Comparison of ENCODE assay signal across 9 cellular contexts in genomic region chr9:128098017-128098935, GRCh38. TPM values are rescaled to one million over a fixed set of nuclear protein-coding genes. Genes with fewer than 3 reads are reported as not detected.
DNase-seq lines count a peak whose midpoint lies in the region; ATAC-seq and TF ChIP-seq lines count a peak whose summit lies in the region.
"Had no signal": no experiment of that assay in that cellular context is flagged by ENCODE, and none has a peak within 500 bp of the region (broad histone marks: within the 10 kb centered on the region; RNA-seq: fewer than 3 reads in every experiment).

No MANE protein-coding gene starts in this region.

- peak; percentile 99 for DNase-seq in EL
- DNase-seq in NCI-H2107 (lab: John Stamatoyannopoulos, UW) = peak; percentile 90
- DNase-seq in cerebellar cortex (ENCODE audit: low spot score) = peak; percentile 98
- DNase-seq in inferior parietal cortex (ENCODE audit: extremely low spot score) = peak; percentile 76

- H3K9me3 ChIP-seq in skeletal muscle tissue (ENCODE audit: control insufficient read depth in 3 of 3, low read length in 3 of 3) = no peaks in the 10 kb centered on the region

- H3K9ac ChIP-seq in skeletal muscle tissue (ENCODE audit: low read depth in 1 of 3, low read length in 3 of 3) = peak overlapping the region; percentile 95 to 100 (median 98)

- H3K36me3 ChIP-seq in skeletal muscle tissue (ENCODE audit: control insufficient read depth in 3 of 3, insufficient read depth in 3 of 3, low read length in 3 of 3) = peaks cover 7 to 42% (median 26%) of the 10 kb centered on the region in 3 donors

- H3K27ac ChIP-seq in VCaP (peak overlapping the region; percentile 56), skeletal muscle tissue (ENCODE audit: low read depth, low read length) (peak overlapping the region; percentile 97)

- H3K27me3 ChIP-seq in skeletal muscle tissue (ENCODE audit: control insufficient read depth in 3 of 3, insufficient read depth in 3 of 3, low read length in 3 of 3) = no peaks in the 10 kb centered on the region

- ATAC-seq in GM18502 (IDR thresholded peaks at IDR 0.05; ENCODE audit: poor library complexity, unreplicated experiment) = no peak
- ATAC-seq in HG03565 (IDR thresholded peaks at IDR 0.05; ENCODE audit: unreplicated experiment) = no peak

- peaks cover 77 to 85% (median 80%) of the 10 kb centered on the region in 3 donors for H3K4me1 ChIP-seq in skeletal muscle tissue (ENCODE audit: control insufficient read depth in 3 of 3, insufficient read depth in 3 of 3, low read length in 3 of 3)

- TF ChIP-seq CTCF in VCaP (conservative IDR thresholded peaks at IDR 0.05) = no peak

- H3K4me3 ChIP-seq in skeletal muscle tissue (ENCODE audit: low read length in 3 of 3) = peak overlapping the region; percentile 73 to 98 (median 92)

RNA-seq across cellular contexts. Expression of gene PTGES2, which starts 29.3 kb away (rescaled TPM):
- 47.5 TPM for total RNA-seq in skeletal muscle tissue

RNA-seq across cellular contexts. Expression of gene SLC25A25, which starts 30.2 kb away (rescaled TPM):
- total RNA-seq in skeletal muscle tissue = 13.0 TPM

RNA-seq across cellular contexts. Expression of gene NAIF1, which starts 31.2 kb away (rescaled TPM):
- total RNA-seq in skeletal muscle tissue = 8.9 TPM

RNA-seq across cellular contexts. Expression of gene LCN2, which starts 51.0 kb away (rescaled TPM):
- 2.1 TPM for total RNA-seq in skeletal muscle tissue
- total RNA-seq: T-helper 2 cell treated with Interferon-gamma antibody and Interleukin-4, amounts not matched to agents 100 ng/mL and 5 ng/mL, for 36 hours had no signal
